9 cellular contexts compared by ENCODE assay signal in genomic region chr16:85675528-85675927, GRCh38. TPM values are rescaled to one million over a fixed set of nuclear protein-coding genes. Genes with fewer than 3 reads are reported as not detected.
DNase-seq lines count a peak whose midpoint lies in the region; ATAC-seq and TF ChIP-seq lines count a peak whose summit lies in the region.
"Had no signal": no experiment of that assay in that cellular context is flagged by ENCODE, and none has a peak within 500 bp of the region (broad histone marks: within the 10 kb centered on the region; RNA-seq: fewer than 3 reads in every experiment).

No MANE protein-coding gene starts in this region.

- DNase-seq in CD8-positive, alpha-beta memory T cell, result no peak
- DNase-seq in HFFc6 (peak; percentile 27), kidney tubule cell (ENCODE audit: low spot score) (peak; percentile 34), NCI-H2107 treated with DMSO at 0.1 percent for 48 hours (lab: John Stamatoyannopoulos, UW; ENCODE audit: unreplicated experiment) (no peak)
- no peak for DNase-seq in activated CD4-positive, alpha-beta T cell treated with anti-CD3 and anti-CD28 coated beads, Interleukin-2, amount 10 ng/mL, durations not matched to agents 7 days and 5 days
- no peak for DNase-seq in activated naive CD4-positive, alpha-beta T cell (lab: John Stamatoyannopoulos, UW)

- peaks cover 3 to 11% (median 4%) of the 10 kb centered on the region in 3 donors for H3K4me1 Mint-ChIP-seq in CD8-positive, alpha-beta memory T cell
- peaks cover 23% of the 10 kb centered on the region for H3K4me1 Mint-ChIP-seq in HFFc6 (ENCODE audit: low read depth)
- peaks cover 8% of the 10 kb centered on the region for H3K4me1 Mint-ChIP-seq in activated CD4-positive, alpha-beta T cell treated with anti-CD3 and anti-CD28 coated beads, Interleukin-2, amount 10 ng/mL, durations not matched to agents 7 days and 5 days

- peaks cover 0 to 54% (median 13%) of the 10 kb centered on the region in 3 donors for H3K36me3 Mint-ChIP-seq in CD8-positive, alpha-beta memory T cell
- peaks cover 19% of the 10 kb centered on the region for H3K36me3 Mint-ChIP-seq in HFFc6 (ENCODE audit: low read depth)
- peaks cover 35% of the 10 kb centered on the region for H3K36me3 Mint-ChIP-seq in activated CD4-positive, alpha-beta T cell treated with anti-CD3 and anti-CD28 coated beads, Interleukin-2, amount 10 ng/mL, durations not matched to agents 7 days and 5 days (ENCODE audit: low read depth)

- H3K4me3 Mint-ChIP-seq in CD8-positive, alpha-beta memory T cell, result no peak overlapping the region
- no peak overlapping the region for H3K4me3 Mint-ChIP-seq in HFFc6
- H3K4me3 Mint-ChIP-seq in activated CD4-positive, alpha-beta T cell treated with anti-CD3 and anti-CD28 coated beads, Interleukin-2, amount 10 ng/mL, durations not matched to agents 7 days and 5 days, result no peak overlapping the region

- H3K4me3 ChIP-seq in CD8-positive, alpha-beta memory T cell (ENCODE audit: low read length), result no peak overlapping the region
- no peak overlapping the region for H3K4me3 ChIP-seq in WI38 (ENCODE audit: low read depth, low read length)

- H3K27ac ChIP-seq in CD8-positive, alpha-beta memory T cell (ENCODE audit: low read depth, low read length), result no peak overlapping the region
- H3K27ac ChIP-seq: neutrophil had no signal

- TF ChIP-seq CTCF in HFFc6 (IDR thresholded peaks at IDR 0.05) (peak; percentile 69), WI38 (IDR thresholded peaks at IDR 0.05; ENCODE audit: low read depth, low read length) (peak; percentile 24; the same call in 1 of the 2 replicates)

- H3K27me3 ChIP-seq in CD8-positive, alpha-beta memory T cell (ENCODE audit: insufficient read depth, low read length, poor library complexity, severe bottlenecking), result no peaks in the 10 kb centered on the region
- H3K27me3 ChIP-seq: neutrophil had no signal

- H3K4me1 ChIP-seq in CD8-positive, alpha-beta memory T cell (ENCODE audit: insufficient read depth, low read length), result no peaks in the 10 kb centered on the region

- peaks cover 9% of the 10 kb centered on the region for H3K36me3 ChIP-seq in CD8-positive, alpha-beta memory T cell (ENCODE audit: insufficient read depth, low read length)

- CTCF ChIA-PET in CD8-positive, alpha-beta memory T cell (lab: Charles Lee), result interaction anchor here (1.2 to 1.7 kb wide), 4 partner anchors 13 to 84 kb away, joined by 3 to 4 read pairs (median 4); no protein-coding TSS in a partner anchor
- CTCF ChIA-PET in activated CD4-positive, alpha-beta T cell treated with anti-CD3 and anti-CD28 coated beads, Interleukin-2, amount 10 ng/mL, durations not matched to agents 7 days and 5 days (lab: Charles Lee), result interaction anchor here (1.2 to 2.0 kb wide), 3 partner anchors 14 to 59 kb away, joined by 3 to 5 read pairs (median 4); partner anchors contain the start of gene GINS2

- no peaks in the 10 kb centered on the region for H3K9me3 Mint-ChIP-seq in CD8-positive, alpha-beta memory T cell
- H3K9me3 Mint-ChIP-seq in HFFc6, result no peaks in the 10 kb centered on the region; the same call in 1 of the 2 replicates
- no peaks in the 10 kb centered on the region for H3K9me3 Mint-ChIP-seq in activated CD4-positive, alpha-beta T cell treated with anti-CD3 and anti-CD28 coated beads, Interleukin-2, amount 10 ng/mL, durations not matched to agents 7 days and 5 days

- H3K27me3 Mint-ChIP-seq in CD8-positive, alpha-beta memory T cell, result no peaks in the 10 kb centered on the region
- H3K27me3 Mint-ChIP-seq in HFFc6 (ENCODE audit: insufficient read depth), result peaks cover 10% of the 10 kb centered on the region
- H3K27me3 Mint-ChIP-seq in activated CD4-positive, alpha-beta T cell treated with anti-CD3 and anti-CD28 coated beads, Interleukin-2, amount 10 ng/mL, durations not matched to agents 7 days and 5 days, result no peaks in the 10 kb centered on the region

- H3K27ac Mint-ChIP-seq in CD8-positive, alpha-beta memory T cell, result peak overlapping the region in 5 of 8 donors; percentile 20 to 77 (median 43)
- peak overlapping the region; percentile 30; the same call in 1 of the 2 replicates for H3K27ac Mint-ChIP-seq in HFFc6
- no peak overlapping the region for H3K27ac Mint-ChIP-seq in activated CD4-positive, alpha-beta T cell treated with anti-CD3 and anti-CD28 coated beads, Interleukin-2, amount 10 ng/mL, durations not matched to agents 7 days and 5 days

- POLR2A ChIA-PET in CD8-positive, alpha-beta memory T cell (lab: Charles Lee), result no interaction called here
- POLR2A ChIA-PET in activated CD4-positive, alpha-beta T cell treated with anti-CD3 and anti-CD28 coated beads, Interleukin-2, amount 10 ng/mL, durations not matched to agents 7 days and 5 days (lab: Charles Lee), result no interaction called here

- no peaks in the 10 kb centered on the region for H3K9me3 ChIP-seq in CD8-positive, alpha-beta memory T cell (ENCODE audit: low read length)
- H3K9me3 ChIP-seq: neutrophil had no signal

- no peak for ATAC-seq in GM21717 (IDR thresholded peaks at IDR 0.05; ENCODE audit: unreplicated experiment)

RNA-seq across cellular contexts. Expression of gene GINS2, which starts 13.2 kb away (rescaled TPM):
- 10 to 100 TPM; 68.6 to 68.7 TPM for total RNA-seq in CD8-positive, alpha-beta memory T cell
- polyA plus RNA-seq in CD8-positive, alpha-beta memory T cell, result 0.09 TPM
- 10 to 100 TPM; 11.8 to 24.6 (median 21.0) TPM for total RNA-seq in HFFc6 (2021; fragmentation: NEBNext Ultra II Directional; extraction: Animal tissue kit (Norgen Biotek cat#: 25700))
- total RNA-seq in activated CD4-positive, alpha-beta T cell treated with anti-CD3 and anti-CD28 coated beads, Interleukin-2, amount 10 ng/mL, durations not matched to agents 7 days and 5 days, result 10 to 100 TPM; 49.3 to 50.0 TPM

Comparison
In these comparisons a context has a peak if more than half of its experiments do, and no peak if none do; other contexts are left out.
1. DNase-seq: peak in HFFc6 (single experiment) and kidney tubule cell (single experiment); none in CD8-positive, alpha-beta memory T cell (0 of 5), activated CD4-positive, alpha-beta T cell treated with anti-CD3 and anti-CD28 coated beads, Interleukin-2, amount 10 ng/mL, durations not matched to agents 7 days and 5 days (single experiment), activated naive CD4-positive, alpha-beta T cell (0 of 4) and NCI-H2107 treated with DMSO at 0.1 percent for 48 hours (single experiment).